In the genomic region with DNA sequence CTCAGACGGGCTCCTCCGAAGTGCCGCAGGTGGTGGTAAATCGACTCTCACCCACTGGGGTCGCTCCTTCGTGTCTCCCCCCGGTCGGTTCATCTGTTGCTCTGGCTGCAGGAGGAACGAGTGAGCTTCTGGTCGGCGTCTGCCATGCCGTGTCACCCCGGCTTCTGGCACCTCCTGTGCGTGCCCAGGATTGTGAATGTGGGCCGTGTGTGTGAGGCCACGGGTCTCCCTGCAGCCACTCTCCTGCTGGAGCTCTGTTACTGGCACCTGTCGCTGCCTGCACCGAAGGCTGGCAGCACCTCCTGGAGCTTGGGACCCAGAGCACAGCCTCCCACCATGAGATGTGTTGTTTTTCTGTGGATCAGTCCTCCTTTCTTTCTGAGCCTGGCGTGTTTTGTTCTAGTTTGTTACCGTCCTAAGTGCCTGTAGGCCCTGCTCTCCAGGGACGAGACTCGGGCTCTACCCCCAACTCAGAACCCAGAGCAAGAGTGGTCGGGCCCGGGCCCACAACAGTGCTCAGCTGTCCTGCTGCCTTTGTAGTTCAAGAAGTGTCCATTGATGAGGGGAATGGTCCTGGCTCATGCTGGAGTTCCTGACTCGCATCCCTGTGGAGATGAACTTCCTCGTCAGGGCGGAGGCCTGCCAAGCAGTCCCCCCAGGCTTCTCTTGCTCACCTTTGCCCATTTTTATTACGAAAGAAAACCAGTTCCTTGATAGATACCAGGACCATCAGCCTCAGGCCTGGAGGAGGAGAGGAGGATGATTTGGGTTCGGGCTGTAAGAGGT, we compare ENCODE assay signal across 1 cellular context.
TF ChIP-seq lines count a peak whose summit lies in the region.

No MANE protein-coding gene starts in this region.

TF ChIP-seq in GM23338, 12 proteins besides CTCF, POLR2A, EP300 and RAD21:
- TF ChIP-seq, protein P1, sequence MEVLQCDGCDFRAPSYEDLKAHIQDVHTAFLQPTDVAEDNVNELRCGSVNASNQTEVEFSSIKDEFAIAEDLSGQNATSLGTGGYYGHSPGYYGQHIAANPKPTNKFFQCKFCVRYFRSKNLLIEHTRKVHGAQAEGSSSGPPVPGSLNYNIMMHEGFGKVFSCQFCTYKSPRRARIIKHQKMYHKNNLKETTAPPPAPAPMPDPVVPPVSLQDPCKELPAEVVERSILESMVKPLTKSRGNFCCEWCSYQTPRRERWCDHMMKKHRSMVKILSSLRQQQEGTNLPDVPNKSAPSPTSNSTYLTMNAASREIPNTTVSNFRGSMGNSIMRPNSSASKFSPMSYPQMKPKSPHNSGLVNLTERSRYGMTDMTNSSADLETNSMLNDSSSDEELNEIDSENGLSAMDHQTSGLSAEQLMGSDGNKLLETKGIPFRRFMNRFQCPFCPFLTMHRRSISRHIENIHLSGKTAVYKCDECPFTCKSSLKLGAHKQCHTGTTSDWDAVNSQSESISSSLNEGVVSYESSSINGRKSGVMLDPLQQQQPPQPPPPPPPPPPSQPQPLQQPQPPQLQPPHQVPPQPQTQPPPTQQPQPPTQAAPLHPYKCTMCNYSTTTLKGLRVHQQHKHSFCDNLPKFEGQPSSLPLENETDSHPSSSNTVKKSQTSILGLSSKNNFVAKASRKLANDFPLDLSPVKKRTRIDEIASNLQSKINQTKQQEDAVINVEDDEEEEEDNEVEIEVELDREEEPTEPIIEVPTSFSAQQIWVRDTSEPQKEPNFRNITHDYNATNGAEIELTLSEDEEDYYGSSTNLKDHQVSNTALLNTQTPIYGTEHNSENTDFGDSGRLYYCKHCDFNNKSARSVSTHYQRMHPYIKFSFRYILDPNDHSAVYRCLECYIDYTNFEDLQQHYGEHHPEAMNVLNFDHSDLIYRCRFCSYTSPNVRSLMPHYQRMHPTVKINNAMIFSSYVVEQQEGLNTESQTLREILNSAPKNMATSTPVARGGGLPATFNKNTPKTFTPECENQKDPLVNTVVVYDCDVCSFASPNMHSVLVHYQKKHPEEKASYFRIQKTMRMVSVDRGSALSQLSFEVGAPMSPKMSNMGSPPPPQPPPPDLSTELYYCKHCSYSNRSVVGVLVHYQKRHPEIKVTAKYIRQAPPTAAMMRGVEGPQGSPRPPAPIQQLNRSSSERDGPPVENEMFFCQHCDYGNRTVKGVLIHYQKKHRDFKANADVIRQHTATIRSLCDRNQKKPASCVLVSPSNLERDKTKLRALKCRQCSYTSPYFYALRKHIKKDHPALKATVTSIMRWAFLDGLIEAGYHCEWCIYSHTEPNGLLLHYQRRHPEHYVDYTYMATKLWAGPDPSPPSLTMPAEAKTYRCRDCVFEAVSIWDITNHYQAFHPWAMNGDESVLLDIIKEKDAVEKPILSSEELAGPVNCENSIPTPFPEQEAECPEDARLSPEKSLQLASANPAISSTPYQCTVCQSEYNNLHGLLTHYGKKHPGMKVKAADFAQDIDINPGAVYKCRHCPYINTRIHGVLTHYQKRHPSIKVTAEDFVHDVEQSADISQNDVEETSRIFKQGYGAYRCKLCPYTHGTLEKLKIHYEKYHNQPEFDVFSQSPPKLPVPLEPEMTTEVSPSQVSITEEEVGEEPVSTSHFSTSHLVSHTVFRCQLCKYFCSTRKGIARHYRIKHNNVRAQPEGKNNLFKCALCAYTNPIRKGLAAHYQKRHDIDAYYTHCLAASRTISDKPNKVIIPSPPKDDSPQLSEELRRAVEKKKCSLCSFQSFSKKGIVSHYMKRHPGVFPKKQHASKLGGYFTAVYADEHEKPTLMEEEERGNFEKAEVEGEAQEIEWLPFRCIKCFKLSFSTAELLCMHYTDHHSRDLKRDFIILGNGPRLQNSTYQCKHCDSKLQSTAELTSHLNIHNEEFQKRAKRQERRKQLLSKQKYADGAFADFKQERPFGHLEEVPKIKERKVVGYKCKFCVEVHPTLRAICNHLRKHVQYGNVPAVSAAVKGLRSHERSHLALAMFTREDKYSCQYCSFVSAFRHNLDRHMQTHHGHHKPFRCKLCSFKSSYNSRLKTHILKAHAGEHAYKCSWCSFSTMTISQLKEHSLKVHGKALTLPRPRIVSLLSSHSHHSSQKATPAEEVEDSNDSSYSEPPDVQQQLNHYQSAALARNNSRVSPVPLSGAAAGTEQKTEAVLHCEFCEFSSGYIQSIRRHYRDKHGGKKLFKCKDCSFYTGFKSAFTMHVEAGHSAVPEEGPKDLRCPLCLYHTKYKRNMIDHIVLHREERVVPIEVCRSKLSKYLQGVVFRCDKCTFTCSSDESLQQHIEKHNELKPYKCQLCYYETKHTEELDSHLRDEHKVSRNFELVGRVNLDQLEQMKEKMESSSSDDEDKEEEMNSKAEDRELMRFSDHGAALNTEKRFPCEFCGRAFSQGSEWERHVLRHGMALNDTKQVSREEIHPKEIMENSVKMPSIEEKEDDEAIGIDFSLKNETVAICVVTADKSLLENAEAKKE (CRISPR knock-in tag; IDR thresholded peaks at IDR 0.05): no peak
- no peak for TF ChIP-seq STAT1 (IDR thresholded peaks at IDR 0.05; ENCODE audit: unreplicated experiment)
- TF ChIP-seq REST (IDR thresholded peaks at IDR 0.05; ENCODE audit: unreplicated experiment): no peak
- TF ChIP-seq POLR2AphosphoS5 (IDR thresholded peaks at IDR 0.05; ENCODE audit: low read depth): no peak
- no peak for TF ChIP-seq CREB1 (CRISPR knock-in tag; IDR thresholded peaks at IDR 0.05; ENCODE audit: low read depth)
- TF ChIP-seq EZH2phosphoT487 (IDR thresholded peaks at IDR 0.05; ENCODE audit: unreplicated experiment): no peak
- TF ChIP-seq ZNF331 (CRISPR knock-in tag; IDR thresholded peaks at IDR 0.05; ENCODE audit: low read depth): no peak
- no peak for TF ChIP-seq ZNF114 (CRISPR knock-in tag; IDR thresholded peaks at IDR 0.05)
- TF ChIP-seq, protein P2, sequence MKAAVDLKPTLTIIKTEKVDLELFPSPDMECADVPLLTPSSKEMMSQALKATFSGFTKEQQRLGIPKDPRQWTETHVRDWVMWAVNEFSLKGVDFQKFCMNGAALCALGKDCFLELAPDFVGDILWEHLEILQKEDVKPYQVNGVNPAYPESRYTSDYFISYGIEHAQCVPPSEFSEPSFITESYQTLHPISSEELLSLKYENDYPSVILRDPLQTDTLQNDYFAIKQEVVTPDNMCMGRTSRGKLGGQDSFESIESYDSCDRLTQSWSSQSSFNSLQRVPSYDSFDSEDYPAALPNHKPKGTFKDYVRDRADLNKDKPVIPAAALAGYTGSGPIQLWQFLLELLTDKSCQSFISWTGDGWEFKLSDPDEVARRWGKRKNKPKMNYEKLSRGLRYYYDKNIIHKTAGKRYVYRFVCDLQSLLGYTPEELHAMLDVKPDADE (IDR thresholded peaks at IDR 0.05): no peak
- TF ChIP-seq NANOG (IDR thresholded peaks at IDR 0.05; ENCODE audit: borderline replicate concordance): no peak
- no peak for TF ChIP-seq JUNB (IDR thresholded peaks at IDR 0.05; ENCODE audit: unreplicated experiment)
- TF ChIP-seq EZH2 (IDR thresholded peaks at IDR 0.05; ENCODE audit: low read depth, unreplicated experiment): no peak
